23 cellular contexts compared by ENCODE assay signal in genomic region chr2:903223-903900, GRCh38. TPM values are rescaled to one million over a fixed set of nuclear protein-coding genes. Genes with fewer than 3 reads are reported as not detected.
DNase-seq lines count a peak whose midpoint lies in the region; ATAC-seq and TF ChIP-seq lines count a peak whose summit lies in the region.
"Had no signal": no experiment of that assay in that cellular context is flagged by ENCODE, and none has a peak within 500 bp of the region (broad histone marks: within the 10 kb centered on the region; RNA-seq: fewer than 3 reads in every experiment).

No MANE protein-coding gene starts in this region.

- intact Hi-C loops in esophagus muscularis mucosa (cut with DNase I): no loop called here

- TF ChIP-seq CTCF in LNCaP clone FGC (IDR thresholded peaks at IDR 0.05; ENCODE audit: control insufficient read depth, extremely low read depth, insufficient read depth): peak; percentile 75
- TF ChIP-seq CTCF in WTC11 (IDR thresholded peaks at IDR 0.05): no peak
- TF ChIP-seq CTCF in esophagus muscularis mucosa (IDR thresholded peaks at IDR 0.05): no peak

- no peak for TF ChIP-seq EP300 in esophagus muscularis mucosa (IDR thresholded peaks at IDR 0.05)

- H3K4me1 ChIP-seq in esophagus muscularis mucosa: no peaks in the 10 kb centered on the region
- H3K4me1 ChIP-seq: esophagus squamous epithelium had no signal

- peaks cover 14% of the 10 kb centered on the region for H3K9me3 Mint-ChIP-seq in WTC11
- H3K9me3 Mint-ChIP-seq: stimulated activated memory B cell treated with anti-CD40 and anti-IgM and Interleukin-4, amounts not matched to agents 10 μg/mL and 1 μg/mL and 100 μg/mL, for 72 hours had no signal

- H3K27me3 ChIP-seq in esophagus muscularis mucosa: peaks cover 0 to 20% (median 0%) of the 10 kb centered on the region in 4 donors
- H3K27me3 ChIP-seq: neutrophil had no signal

- peaks cover 0 to 11% (median 3%) of the 10 kb centered on the region in 4 donors for H3K9me3 ChIP-seq in esophagus muscularis mucosa
- H3K9me3 ChIP-seq: esophagus squamous epithelium, neutrophil had no signal

- ATAC-seq in WTC11: no peak
- ATAC-seq in GM21360 (IDR thresholded peaks at IDR 0.05; ENCODE audit: unreplicated experiment): no peak
- no peak for ATAC-seq in GM18520 (IDR thresholded peaks at IDR 0.05; ENCODE audit: unreplicated experiment)
- ATAC-seq: stimulated activated memory B cell treated with anti-CD40 and anti-IgM and Interleukin-4, amounts not matched to agents 10 μg/mL and 1 μg/mL and 100 μg/mL, for 72 hours had no signal

- DNase-seq in DMS153 (lab: John Stamatoyannopoulos, UW) (peak; percentile 9), DMS153 treated with DMSO at 0.1 percent for 48 hours (lab: John Stamatoyannopoulos, UW; ENCODE audit: unreplicated experiment) (no peak), LNCaP clone FGC (ENCODE audit: low read depth) (no peak), WTC11 (ENCODE audit: low spot score) (no peak), mesenteric fat pad (ENCODE audit: low spot score) (peak; percentile 81), esophagus muscularis mucosa (ENCODE audit: extremely low spot score) (no peak)
- DNase-seq: activated CD4-positive, alpha-beta T cell treated with anti-CD3 and anti-CD28 coated beads, Interleukin-2, amount 50 U/mL, for 48 hours; activated naive CD8-positive, alpha-beta T cell treated with anti-CD3 and anti-CD28 coated beads, Interleukin-2, amount 10 ng/mL, durations not matched to agents 7 days and 5 days; DMS53; esophagus squamous epithelium; retina; trophoblast cell had no signal

- H3K4me1 Mint-ChIP-seq in WTC11: peaks cover 32% of the 10 kb centered on the region
- H3K4me1 Mint-ChIP-seq: activated naive CD8-positive, alpha-beta T cell treated with anti-CD3 and anti-CD28 coated beads, Interleukin-2, amount 10 ng/mL, durations not matched to agents 7 days and 5 days; CD14-positive monocyte; mesothelial cell of epicardium; stimulated activated memory B cell treated with anti-CD40 and anti-IgM and Interleukin-4, amounts not matched to agents 10 μg/mL and 1 μg/mL and 100 μg/mL, for 72 hours had no signal

- TF ChIP-seq POLR2A in esophagus muscularis mucosa (IDR thresholded peaks at IDR 0.05; ENCODE audit: low read depth): no peak

- POLR2A ChIA-PET in WTC11 (lab: Charles Lee): interaction anchor here (1.0 kb wide), 1 partner anchor 47 kb away, joined by 3 read pairs; the partner anchor contains the start of gene SNTG2

- H3K27me3 Mint-ChIP-seq in WTC11 (ENCODE audit: low read depth): peaks cover 19% of the 10 kb centered on the region; the same call in 1 of the 2 replicates
- H3K27me3 Mint-ChIP-seq: activated naive CD8-positive, alpha-beta T cell treated with anti-CD3 and anti-CD28 coated beads, Interleukin-2, amount 10 ng/mL, durations not matched to agents 7 days and 5 days had no signal

- WGBS in esophagus muscularis mucosa: 36% methylated on average over 8 of the region's 8 CpGs

- no peak overlapping the region for H3K4me3 ChIP-seq in LNCaP clone FGC (ENCODE audit: low read depth, low read length)
- no peak overlapping the region for H3K4me3 ChIP-seq in esophagus muscularis mucosa
- H3K4me3 ChIP-seq: esophagus squamous epithelium had no signal

- peak overlapping the region; percentile 12; the same call in 1 of the 2 replicates for H3K4me3 Mint-ChIP-seq in WTC11
- H3K4me3 Mint-ChIP-seq: activated naive CD8-positive, alpha-beta T cell treated with anti-CD3 and anti-CD28 coated beads, Interleukin-2, amount 10 ng/mL, durations not matched to agents 7 days and 5 days; brain; CD14-positive monocyte; mesothelial cell of epicardium; stimulated activated memory B cell treated with anti-CD40 and anti-IgM and Interleukin-4, amounts not matched to agents 10 μg/mL and 1 μg/mL and 100 μg/mL, for 72 hours had no signal

- H3K27ac ChIP-seq in esophagus muscularis mucosa (replicated peaks in 1 of 4): no peak overlapping the region
- H3K27ac ChIP-seq: 22Rv1, esophagus squamous epithelium, neutrophil had no signal

- H3K36me3 Mint-ChIP-seq in WTC11: peaks cover 22% of the 10 kb centered on the region
- H3K36me3 Mint-ChIP-seq: activated naive CD8-positive, alpha-beta T cell treated with anti-CD3 and anti-CD28 coated beads, Interleukin-2, amount 10 ng/mL, durations not matched to agents 7 days and 5 days; brain; CD14-positive monocyte; mesothelial cell of epicardium; stimulated activated memory B cell treated with anti-CD40 and anti-IgM and Interleukin-4, amounts not matched to agents 10 μg/mL and 1 μg/mL and 100 μg/mL, for 72 hours had no signal

- H3K27ac Mint-ChIP-seq in WTC11: peak overlapping the region; percentile 85
- H3K27ac Mint-ChIP-seq: activated naive CD8-positive, alpha-beta T cell treated with anti-CD3 and anti-CD28 coated beads, Interleukin-2, amount 10 ng/mL, durations not matched to agents 7 days and 5 days; CD14-positive monocyte; mesothelial cell of epicardium; stimulated activated memory B cell treated with anti-CD40 and anti-IgM and Interleukin-4, amounts not matched to agents 10 μg/mL and 1 μg/mL and 100 μg/mL, for 72 hours had no signal

- H3K36me3 ChIP-seq in esophagus muscularis mucosa: no peaks in the 10 kb centered on the region
- H3K36me3 ChIP-seq: esophagus squamous epithelium, neutrophil had no signal

- CTCF ChIA-PET in WTC11 (lab: Charles Lee): interaction anchor here (0.7 to 3.0 kb wide), 6 partner anchors 13 to 237 kb away, joined by 3 to 16 read pairs (median 6); partner anchors contain the start of gene TMEM18

TF ChIP-seq in WTC11, 78 proteins besides CTCF, POLR2A, EP300 and RAD21:
- TF ChIP-seq ATF2 (CRISPR knock-in tag; IDR thresholded peaks at IDR 0.05; ENCODE audit: borderline replicate concordance, low read depth): no peak
- TF ChIP-seq CDX4 (CRISPR knock-in tag; IDR thresholded peaks at IDR 0.05; ENCODE audit: borderline replicate concordance): no peak
- no peak for TF ChIP-seq ZNF263 (CRISPR knock-in tag; IDR thresholded peaks at IDR 0.05; ENCODE audit: low read depth)
- no peak for TF ChIP-seq JAZF1 (CRISPR knock-in tag; IDR thresholded peaks at IDR 0.05)
- TF ChIP-seq JUN (CRISPR knock-in tag; IDR thresholded peaks at IDR 0.05): no peak

RNA-seq across cellular contexts. Expression of gene SNTG2, which starts 47.3 kb away (rescaled TPM):
- total RNA-seq in WTC11 (2021) (20.5 to 30.1 TPM (median 27.8 TPM) in 3 replicates), mesenteric fat pad (5.6 TPM), esophagus muscularis mucosa (1 to 10 TPM; 3.3 to 7.4 (median 4.5) TPM)
- total RNA-seq: dermis microvascular lymphatic vessel endothelial cell, HT1080, LHCN-M2, mesothelial cell of epicardium had no signal

Comparison
In these comparisons a context has a peak if more than half of its experiments do, and no peak if none do; other contexts are left out.
1. DNase-seq: peak in DMS153 (single experiment) and mesenteric fat pad (single experiment); none in DMS153 treated with DMSO at 0.1 percent for 48 hours (single experiment), LNCaP clone FGC (single experiment), WTC11 (single experiment) and esophagus muscularis mucosa (single experiment).